Comparison of ENCODE assay signal across 1 cellular context in the genomic region with DNA sequence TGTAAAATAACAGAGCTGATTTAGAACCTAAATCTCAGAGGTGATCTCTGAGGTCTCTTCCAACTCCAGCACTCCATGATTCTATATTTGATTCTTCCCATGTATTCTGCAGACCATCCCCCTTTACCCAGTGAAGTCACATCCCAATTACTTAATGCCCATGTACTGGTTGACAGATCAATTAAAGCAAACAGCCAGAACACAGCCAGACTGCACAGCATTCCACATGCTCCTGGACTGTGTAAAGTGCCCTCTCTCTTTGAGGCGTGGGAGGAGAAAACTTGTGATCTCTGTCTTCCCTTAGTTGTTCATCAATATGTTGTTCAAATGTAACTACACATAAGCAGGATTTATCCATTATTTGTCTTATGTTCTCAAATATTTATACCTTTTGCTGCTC.
TF ChIP-seq lines count a peak whose summit lies in the region.

No MANE protein-coding gene starts in this region.

TF ChIP-seq in HepG2, 621 proteins besides CTCF, POLR2A, EP300 and RAD21:
- TF ChIP-seq SOX13 (IDR thresholded peaks at IDR 0.05) (no peak), SOX13 (CRISPR knock-in tag; conservative IDR thresholded peaks at IDR 0.05 in 1 of 2, IDR thresholded peaks at IDR 0.05 in 1 of 2) (0 out of 4 replicates have a peak, but pooled peaks of 1 of the 2 experiments have one; percentile 9), EHMT2 (IDR thresholded peaks at IDR 0.05; ENCODE audit: borderline replicate concordance, low read depth, low read length) (0 out of 2 replicates have a peak, but pooled peaks have one; percentile 23), TFDP1 (CRISPR knock-in tag; IDR thresholded peaks at IDR 0.05; ENCODE audit: borderline replicate concordance) (peak; percentile 20; the same call in 1 of the 2 replicates), MBD4 (IDR thresholded peaks at IDR 0.05; ENCODE audit: borderline replicate concordance, low read length) (no peak), MIXL1 (CRISPR knock-in tag; IDR thresholded peaks at IDR 0.05) (no peak), NCOA5 (CRISPR knock-in tag; IDR thresholded peaks at IDR 0.05) (no peak), TCF7 (IDR thresholded peaks at IDR 0.05; ENCODE audit: low read depth) (peak; percentile 17; the same call in 1 of the 2 replicates), PAXIP1 (CRISPR knock-in tag; conservative IDR thresholded peaks at IDR 0.05) (peak; percentile 48), U2AF2 (IDR thresholded peaks at IDR 0.05; ENCODE audit: low read depth, low read length) (no peak), ATM (IDR thresholded peaks at IDR 0.05; ENCODE audit: borderline replicate concordance) (no peak), IRX3 (CRISPR knock-in tag; IDR thresholded peaks at IDR 0.05; ENCODE audit: borderline replicate concordance, low read depth) (no peak), SOX6 (IDR thresholded peaks at IDR 0.05) (no peak), SOX6 (CRISPR knock-in tag; IDR thresholded peaks at IDR 0.05) (peak; percentile 29; the same call in 1 of the 2 replicates), MNT (IDR thresholded peaks at IDR 0.05) (no peak), HDAC1 (CRISPR knock-in tag; IDR thresholded peaks at IDR 0.05) (0 out of 2 replicates have a peak, but pooled peaks have one; percentile 22), ESRRA (CRISPR knock-in tag; IDR thresholded peaks at IDR 0.05; ENCODE audit: low read depth) (no peak), ZNF766 (CRISPR knock-in tag; IDR thresholded peaks at IDR 0.05; ENCODE audit: borderline replicate concordance) (no peak), ZNF720 (CRISPR knock-in tag; IDR thresholded peaks at IDR 0.05) (no peak), ZBTB46 (CRISPR knock-in tag; IDR thresholded peaks at IDR 0.05; ENCODE audit: borderline replicate concordance) (no peak), ZMYM3 (CRISPR knock-in tag; IDR thresholded peaks at IDR 0.05) (peak; percentile 17; the same call in 1 of the 2 replicates), MAX (IDR thresholded peaks at IDR 0.05) (0 out of 2 replicates have a peak, but pooled peaks have one; percentile 16), HNF4G (IDR thresholded peaks at IDR 0.05; ENCODE audit: borderline replicate concordance, low read depth, low read length) (peak; percentile 28; the same call in 1 of the 2 replicates), HNF4G (CRISPR knock-in tag; IDR thresholded peaks at IDR 0.05; ENCODE audit: borderline replicate concordance, low read depth) (no peak), EZH2 (conservative IDR thresholded peaks at IDR 0.05; ENCODE audit: low read depth, low read length) (no peak), KLF9 (CRISPR knock-in tag; IDR thresholded peaks at IDR 0.05; ENCODE audit: low read depth) (no peak), ASH2L (IDR thresholded peaks at IDR 0.05; ENCODE audit: insufficient read length, low read depth, low read length) (peak; percentile 16), FOXA3 (CRISPR knock-in tag; IDR thresholded peaks at IDR 0.05) (0 out of 2 replicates have a peak, but pooled peaks have one; percentile 20), ZNF609 (CRISPR knock-in tag; IDR thresholded peaks at IDR 0.05; ENCODE audit: borderline replicate concordance) (peak; percentile 46; the same call in 1 of the 2 replicates), DDIT3 (CRISPR knock-in tag; IDR thresholded peaks at IDR 0.05) (no peak), TBL1XR1 (IDR thresholded peaks at IDR 0.05; ENCODE audit: borderline replicate concordance, low read length, partially characterized antibody) (peak; percentile 15)
- TF ChIP-seq, protein P1, sequence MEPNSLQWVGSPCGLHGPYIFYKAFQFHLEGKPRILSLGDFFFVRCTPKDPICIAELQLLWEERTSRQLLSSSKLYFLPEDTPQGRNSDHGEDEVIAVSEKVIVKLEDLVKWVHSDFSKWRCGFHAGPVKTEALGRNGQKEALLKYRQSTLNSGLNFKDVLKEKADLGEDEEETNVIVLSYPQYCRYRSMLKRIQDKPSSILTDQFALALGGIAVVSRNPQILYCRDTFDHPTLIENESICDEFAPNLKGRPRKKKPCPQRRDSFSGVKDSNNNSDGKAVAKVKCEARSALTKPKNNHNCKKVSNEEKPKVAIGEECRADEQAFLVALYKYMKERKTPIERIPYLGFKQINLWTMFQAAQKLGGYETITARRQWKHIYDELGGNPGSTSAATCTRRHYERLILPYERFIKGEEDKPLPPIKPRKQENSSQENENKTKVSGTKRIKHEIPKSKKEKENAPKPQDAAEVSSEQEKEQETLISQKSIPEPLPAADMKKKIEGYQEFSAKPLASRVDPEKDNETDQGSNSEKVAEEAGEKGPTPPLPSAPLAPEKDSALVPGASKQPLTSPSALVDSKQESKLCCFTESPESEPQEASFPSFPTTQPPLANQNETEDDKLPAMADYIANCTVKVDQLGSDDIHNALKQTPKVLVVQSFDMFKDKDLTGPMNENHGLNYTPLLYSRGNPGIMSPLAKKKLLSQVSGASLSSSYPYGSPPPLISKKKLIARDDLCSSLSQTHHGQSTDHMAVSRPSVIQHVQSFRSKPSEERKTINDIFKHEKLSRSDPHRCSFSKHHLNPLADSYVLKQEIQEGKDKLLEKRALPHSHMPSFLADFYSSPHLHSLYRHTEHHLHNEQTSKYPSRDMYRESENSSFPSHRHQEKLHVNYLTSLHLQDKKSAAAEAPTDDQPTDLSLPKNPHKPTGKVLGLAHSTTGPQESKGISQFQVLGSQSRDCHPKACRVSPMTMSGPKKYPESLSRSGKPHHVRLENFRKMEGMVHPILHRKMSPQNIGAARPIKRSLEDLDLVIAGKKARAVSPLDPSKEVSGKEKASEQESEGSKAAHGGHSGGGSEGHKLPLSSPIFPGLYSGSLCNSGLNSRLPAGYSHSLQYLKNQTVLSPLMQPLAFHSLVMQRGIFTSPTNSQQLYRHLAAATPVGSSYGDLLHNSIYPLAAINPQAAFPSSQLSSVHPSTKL (CRISPR knock-in tag; IDR thresholded peaks at IDR 0.05): 0 out of 2 replicates have a peak, but pooled peaks have one; percentile 18
- TF ChIP-seq, protein P2, sequence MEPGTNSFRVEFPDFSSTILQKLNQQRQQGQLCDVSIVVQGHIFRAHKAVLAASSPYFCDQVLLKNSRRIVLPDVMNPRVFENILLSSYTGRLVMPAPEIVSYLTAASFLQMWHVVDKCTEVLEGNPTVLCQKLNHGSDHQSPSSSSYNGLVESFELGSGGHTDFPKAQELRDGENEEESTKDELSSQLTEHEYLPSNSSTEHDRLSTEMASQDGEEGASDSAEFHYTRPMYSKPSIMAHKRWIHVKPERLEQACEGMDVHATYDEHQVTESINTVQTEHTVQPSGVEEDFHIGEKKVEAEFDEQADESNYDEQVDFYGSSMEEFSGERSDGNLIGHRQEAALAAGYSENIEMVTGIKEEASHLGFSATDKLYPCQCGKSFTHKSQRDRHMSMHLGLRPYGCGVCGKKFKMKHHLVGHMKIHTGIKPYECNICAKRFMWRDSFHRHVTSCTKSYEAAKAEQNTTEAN (CRISPR knock-in tag; conservative IDR thresholded peaks at IDR 0.05): no peak
